1 cellular context compared by ENCODE assay signal in the genomic region with DNA sequence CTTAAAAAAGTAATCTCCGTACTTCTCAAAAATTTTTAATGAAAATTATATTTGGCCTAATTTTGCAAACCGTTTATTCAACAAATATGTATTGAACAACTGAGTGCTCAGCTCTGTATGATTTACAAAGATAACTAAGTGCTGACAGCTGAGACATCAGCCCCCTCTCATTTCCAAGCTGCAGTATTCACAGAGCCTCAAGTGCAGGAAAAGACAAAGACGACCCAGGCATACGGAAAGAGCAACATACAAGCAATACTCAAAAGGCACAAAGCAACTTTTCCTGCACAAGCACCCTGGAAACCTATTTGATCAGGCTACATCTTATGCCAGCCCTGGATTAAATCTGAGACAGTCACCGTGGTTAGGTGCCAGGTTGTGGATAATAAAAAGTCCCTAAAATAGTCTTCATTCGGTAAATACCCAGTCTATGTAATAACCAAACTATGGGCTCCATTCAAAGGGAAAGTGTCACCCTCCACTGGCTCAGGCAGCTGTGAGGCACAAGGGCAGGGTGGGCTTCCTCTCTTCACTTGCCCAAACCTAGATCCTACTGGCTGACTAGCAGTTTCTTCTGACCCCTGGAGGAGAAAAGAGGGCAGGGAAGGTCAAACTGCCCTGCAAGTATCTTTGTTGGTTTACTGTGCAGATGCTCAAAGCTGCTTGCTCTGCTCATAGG.
TF ChIP-seq lines count a peak whose summit lies in the region.

No MANE protein-coding gene starts in this region.

TF ChIP-seq in A549, 52 proteins besides CTCF, POLR2A, EP300 and RAD21 (continued from another document):
- TF ChIP-seq ATOH8 (CRISPR knock-in tag; IDR thresholded peaks at IDR 0.05; ENCODE audit: low read depth) (no peak), EHF (CRISPR knock-in tag; IDR thresholded peaks at IDR 0.05) (no peak), RNF2 (IDR thresholded peaks at IDR 0.05; ENCODE audit: borderline replicate concordance, low read depth) (no peak), NPAS2 (CRISPR knock-in tag; IDR thresholded peaks at IDR 0.05; ENCODE audit: borderline replicate concordance) (no peak), BCL3 (IDR thresholded peaks at IDR 0.05) (no peak), JUN (IDR thresholded peaks at IDR 0.05) (no peak)
- TF ChIP-seq, protein P1, sequence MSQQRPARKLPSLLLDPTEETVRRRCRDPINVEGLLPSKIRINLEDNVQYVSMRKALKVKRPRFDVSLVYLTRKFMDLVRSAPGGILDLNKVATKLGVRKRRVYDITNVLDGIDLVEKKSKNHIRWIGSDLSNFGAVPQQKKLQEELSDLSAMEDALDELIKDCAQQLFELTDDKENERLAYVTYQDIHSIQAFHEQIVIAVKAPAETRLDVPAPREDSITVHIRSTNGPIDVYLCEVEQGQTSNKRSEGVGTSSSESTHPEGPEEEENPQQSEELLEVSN (IDR thresholded peaks at IDR 0.05; ENCODE audit: borderline replicate concordance, low read depth) = no peak
